ENCODE assay signal across 40 cellular contexts in genomic region chr2:224158061-224158460, GRCh38.
"Had no signal": no experiment of that assay in that cellular context is flagged by ENCODE, and none has a peak within 500 bp of the region (broad histone marks: within the 10 kb centered on the region; RNA-seq: fewer than 3 reads in every experiment).

No MANE protein-coding gene starts in this region.

- ATAC-seq: activated naive CD4-positive, alpha-beta T cell treated with anti-CD3 and anti-CD28 coated beads, Interleukin-2, amount 50 U/mL, for 72 hours; activated naive CD8-positive, alpha-beta T cell treated with anti-CD3 and anti-CD28 coated beads, Interleukin-2, amount 50 U/mL, for 24 hours; activated T-cell treated with anti-CD3 and anti-CD28 coated beads, Interleukin-2, amount 50 U/mL, for 4 hours; activated T-cell treated with anti-CD3 and anti-CD28 coated beads, Interleukin-2, amount 50 U/mL, for 72 hours; activated T-helper 17 cell treated with anti-CD3 and anti-CD28 coated beads, Interleukin-2, amount 50 U/mL, for 72 hours; body of pancreas had no signal

- H3K36me3 Mint-ChIP-seq: activated naive CD4-positive, alpha-beta T cell treated with anti-CD3 and anti-CD28 coated beads, Interleukin-2, amount 10 ng/mL, durations not matched to agents 7 days and 5 days; activated naive CD4-positive, alpha-beta T cell treated with anti-CD3 and anti-CD28 coated beads, Interleukin-2, amount 50 U/mL, for 24 hours; activated naive CD4-positive, alpha-beta T cell treated with anti-CD3 and anti-CD28 coated beads, Interleukin-2, amount 50 U/mL, for 72 hours; activated naive CD8-positive, alpha-beta T cell; activated naive CD8-positive, alpha-beta T cell treated with anti-CD3 and anti-CD28 coated beads for 36 hours; activated naive CD8-positive, alpha-beta T cell treated with anti-CD3 and anti-CD28 coated beads, Interleukin-2, amount 10 ng/mL, durations not matched to agents 7 days and 5 days; brain had no signal

- H3K27ac Mint-ChIP-seq: activated naive CD4-positive, alpha-beta T cell treated with anti-CD3 and anti-CD28 coated beads for 36 hours; activated naive CD4-positive, alpha-beta T cell treated with anti-CD3 and anti-CD28 coated beads, Interleukin-2, amount 10 ng/mL, durations not matched to agents 7 days and 5 days; activated naive CD4-positive, alpha-beta T cell treated with anti-CD3 and anti-CD28 coated beads, Interleukin-2, amount 50 U/mL, for 24 hours; activated naive CD4-positive, alpha-beta T cell treated with anti-CD3 and anti-CD28 coated beads, Interleukin-2, amount 50 U/mL, for 72 hours; activated naive CD8-positive, alpha-beta T cell; activated naive CD8-positive, alpha-beta T cell treated with anti-CD3 and anti-CD28 coated beads for 36 hours; activated naive CD8-positive, alpha-beta T cell treated with anti-CD3 and anti-CD28 coated beads, Interleukin-2, amount 10 ng/mL, durations not matched to agents 7 days and 5 days; activated naive CD8-positive, alpha-beta T cell treated with anti-CD3 and anti-CD28 coated beads, Interleukin-2, amount 50 U/mL, for 24 hours; activated T-cell treated with anti-CD3 and anti-CD28 coated beads, Interleukin-2, amount 50 U/mL, for 24 hours; activated T-cell treated with anti-CD3 and anti-CD28 coated beads, Interleukin-2, amount 50 U/mL, for 72 hours; activated T-helper 1 cell treated with anti-CD3 and anti-CD28 coated beads, Interleukin-12 subunit alpha, Interleukin-12 subunit beta, Interleukin-2, Interleukin-4 antibody, amounts not matched to agents 30 ng/mL and 10 ng/mL and 1 ng/mL, durations not matched to agents 14 hours and 24 hours and 36 hours; activated T-helper 17 cell treated with anti-CD3 and anti-CD28 coated beads, Interleukin-2, amount 50 U/mL, for 72 hours; activated T-helper 2 cell treated with anti-CD3 and anti-CD28 coated beads, Interferon-gamma antibody, Interleukin-2, Interleukin-4, amounts not matched to agents 10 μg/mL and 5 μg/mL and 100 μg/mL, durations not matched to agents 14 hours and 24 hours and 36 hours had no signal

- H3K4me1 Mint-ChIP-seq: activated naive CD4-positive, alpha-beta T cell treated with anti-CD3 and anti-CD28 coated beads, Interleukin-2, amount 10 ng/mL, durations not matched to agents 7 days and 5 days; activated naive CD4-positive, alpha-beta T cell treated with anti-CD3 and anti-CD28 coated beads, Interleukin-2, amount 50 U/mL, for 24 hours; activated naive CD8-positive, alpha-beta T cell treated with anti-CD3 and anti-CD28 coated beads for 36 hours; activated naive CD8-positive, alpha-beta T cell treated with anti-CD3 and anti-CD28 coated beads, Interleukin-2, amount 10 ng/mL, durations not matched to agents 7 days and 5 days; activated naive CD8-positive, alpha-beta T cell treated with anti-CD3 and anti-CD28 coated beads, Interleukin-2, amount 50 U/mL, for 24 hours; activated T-helper 17 cell treated with anti-CD3 and anti-CD28 coated beads, Interleukin-2, amount 50 U/mL, for 72 hours; central memory CD8-positive, alpha-beta T cell had no signal

- DNase-seq: activated effector memory CD4-positive, alpha-beta T cell treated with anti-CD3 and anti-CD28 coated beads, Interleukin-2, amount 50 U/mL, for 16 hours; activated effector memory CD4-positive, alpha-beta T cell treated with Interleukin-2 at 50 U/mL for 16 hours; activated gamma-delta T cell; activated gamma-delta T cell treated with Interleukin-2 at 50 U/mL for 16 hours; activated naive CD4-positive, alpha-beta T cell; activated naive CD4-positive, alpha-beta T cell treated with anti-CD3 and anti-CD28 coated beads for 36 hours; activated naive CD4-positive, alpha-beta T cell treated with anti-CD3 and anti-CD28 coated beads, Interleukin-2, amount 10 ng/mL, durations not matched to agents 7 days and 5 days; activated naive CD4-positive, alpha-beta T cell treated with anti-CD3 and anti-CD28 coated beads, Interleukin-2, amount 50 U/mL, for 16 hours; activated naive CD4-positive, alpha-beta T cell treated with Interleukin-2 at 50 U/mL for 16 hours; activated naive CD8-positive, alpha-beta T cell treated with anti-CD3 and anti-CD28 coated beads for 36 hours; activated naive CD8-positive, alpha-beta T cell treated with anti-CD3 and anti-CD28 coated beads, Interleukin-2, amount 10 ng/mL, durations not matched to agents 7 days and 5 days; activated naive CD8-positive, alpha-beta T cell treated with anti-CD3 and anti-CD28 coated beads, Interleukin-2, amount 50 U/mL, for 24 hours; activated T-cell treated with anti-CD3 and anti-CD28 coated beads for 4 hours; activated T-cell treated with anti-CD3 and anti-CD28 coated beads, Interleukin-2, amount 50 U/mL, for 1 hour; activated T-cell treated with anti-CD3 and anti-CD28 coated beads, Interleukin-2, amount 50 U/mL, for 24 hours; activated T-cell treated with anti-CD3 and anti-CD28 coated beads, Interleukin-2, amount 50 U/mL, for 4 hours; activated T-cell treated with anti-CD3 and anti-CD28 coated beads, Interleukin-2, amount 50 U/mL, for 48 hours; activated T-cell treated with anti-CD3 and anti-CD28 coated beads, Interleukin-2, amount 50 U/mL, for 72 hours; adrenal gland; amniotic stem cell; amygdala; anterior cingulate cortex; aorta; body of pancreas; brain microvascular endothelial cell; caudate nucleus; central memory CD4-positive, alpha-beta T cell; cerebellar nuclear complex had no signal

- H3K4me1 ChIP-seq: adrenal gland, ascending aorta, body of pancreas, breast epithelium had no signal

- FAIRE-seq: astrocyte had no signal

- H3K4me3 ChIP-seq: adrenal gland, ascending aorta, body of pancreas, breast epithelium, cardiac muscle cell had no signal

- H3K27me3 ChIP-seq: adrenal gland, ascending aorta, body of pancreas, brain microvascular endothelial cell, breast epithelium, cardiac muscle cell had no signal

- H3K9me3 ChIP-seq: adrenal gland, ascending aorta, body of pancreas had no signal

- H3K36me3 ChIP-seq: adrenal gland, ascending aorta, brain microvascular endothelial cell, breast epithelium, cardiac muscle cell had no signal

- H3K27me3 Mint-ChIP-seq: activated naive CD4-positive, alpha-beta T cell treated with anti-CD3 and anti-CD28 coated beads, Interleukin-2, amount 10 ng/mL, durations not matched to agents 7 days and 5 days; activated naive CD4-positive, alpha-beta T cell treated with anti-CD3 and anti-CD28 coated beads, Interleukin-2, amount 50 U/mL, for 24 hours; activated naive CD8-positive, alpha-beta T cell treated with anti-CD3 and anti-CD28 coated beads for 36 hours; activated naive CD8-positive, alpha-beta T cell treated with anti-CD3 and anti-CD28 coated beads, Interleukin-2, amount 10 ng/mL, durations not matched to agents 7 days and 5 days; activated naive CD8-positive, alpha-beta T cell treated with anti-CD3 and anti-CD28 coated beads, Interleukin-2, amount 50 U/mL, for 24 hours; activated T-cell treated with anti-CD3 and anti-CD28 coated beads, Interleukin-2, amount 50 U/mL, for 24 hours had no signal

- H3K27ac ChIP-seq: adrenal gland, ascending aorta, body of pancreas, brain microvascular endothelial cell, breast epithelium, cardiac muscle cell had no signal

- H3K4me3 Mint-ChIP-seq: activated naive CD4-positive, alpha-beta T cell treated with anti-CD3 and anti-CD28 coated beads for 36 hours; activated naive CD4-positive, alpha-beta T cell treated with anti-CD3 and anti-CD28 coated beads, Interleukin-2, amount 10 ng/mL, durations not matched to agents 7 days and 5 days; activated naive CD4-positive, alpha-beta T cell treated with anti-CD3 and anti-CD28 coated beads, Interleukin-2, amount 50 U/mL, for 24 hours; activated naive CD8-positive, alpha-beta T cell; activated naive CD8-positive, alpha-beta T cell treated with anti-CD3 and anti-CD28 coated beads for 36 hours; activated naive CD8-positive, alpha-beta T cell treated with anti-CD3 and anti-CD28 coated beads, Interleukin-2, amount 10 ng/mL, durations not matched to agents 7 days and 5 days; activated naive CD8-positive, alpha-beta T cell treated with anti-CD3 and anti-CD28 coated beads, Interleukin-2, amount 50 U/mL, for 24 hours; activated T-cell treated with anti-CD3 and anti-CD28 coated beads, Interleukin-2, amount 50 U/mL, for 24 hours; activated T-cell treated with anti-CD3 and anti-CD28 coated beads, Interleukin-2, amount 50 U/mL, for 4 hours; activated T-cell treated with anti-CD3 and anti-CD28 coated beads, Interleukin-2, amount 50 U/mL, for 72 hours; activated T-helper 1 cell treated with anti-CD3 and anti-CD28 coated beads, Interleukin-12 subunit alpha, Interleukin-12 subunit beta, Interleukin-2, Interleukin-4 antibody, amounts not matched to agents 30 ng/mL and 10 ng/mL and 1 ng/mL, durations not matched to agents 14 hours and 24 hours and 36 hours; activated T-helper 17 cell treated with anti-CD3 and anti-CD28 coated beads, Interleukin-2, amount 50 U/mL, for 72 hours; brain; central memory CD8-positive, alpha-beta T cell had no signal

- H3K9me3 Mint-ChIP-seq: activated naive CD4-positive, alpha-beta T cell treated with anti-CD3 and anti-CD28 coated beads for 36 hours; activated naive CD4-positive, alpha-beta T cell treated with anti-CD3 and anti-CD28 coated beads, Interleukin-2, amount 10 ng/mL, durations not matched to agents 7 days and 5 days; activated naive CD4-positive, alpha-beta T cell treated with anti-CD3 and anti-CD28 coated beads, Interleukin-2, amount 50 U/mL, for 24 hours; activated naive CD4-positive, alpha-beta T cell treated with anti-CD3 and anti-CD28 coated beads, Interleukin-2, amount 50 U/mL, for 72 hours; activated naive CD8-positive, alpha-beta T cell treated with anti-CD3 and anti-CD28 coated beads for 36 hours; activated naive CD8-positive, alpha-beta T cell treated with anti-CD3 and anti-CD28 coated beads, Interleukin-2, amount 10 ng/mL, durations not matched to agents 7 days and 5 days; activated naive CD8-positive, alpha-beta T cell treated with anti-CD3 and anti-CD28 coated beads, Interleukin-2, amount 50 U/mL, for 24 hours; activated T-cell treated with anti-CD3 and anti-CD28 coated beads, Interleukin-2, amount 50 U/mL, for 24 hours; activated T-cell treated with anti-CD3 and anti-CD28 coated beads, Interleukin-2, amount 50 U/mL, for 72 hours; activated T-helper 1 cell treated with anti-CD3 and anti-CD28 coated beads, Interleukin-12 subunit alpha, Interleukin-12 subunit beta, Interleukin-2, Interleukin-4 antibody, amounts not matched to agents 30 ng/mL and 10 ng/mL and 1 ng/mL, durations not matched to agents 14 hours and 24 hours and 36 hours; activated T-helper 17 cell treated with anti-CD3 and anti-CD28 coated beads, Interleukin-2, amount 50 U/mL, for 72 hours; activated T-helper 2 cell treated with anti-CD3 and anti-CD28 coated beads, Interferon-gamma antibody, Interleukin-2, Interleukin-4, amounts not matched to agents 10 μg/mL and 5 μg/mL and 100 μg/mL, durations not matched to agents 14 hours and 24 hours and 36 hours; central memory CD8-positive, alpha-beta T cell had no signal
